ENCODE assay signal across 1 cellular context in genomic region chr16:25556968-25557312, GRCh38.
TF ChIP-seq lines count a peak whose summit lies in the region.
"Not testable (repeated sequence)": the region's sequence is repeated elsewhere in the genome, so short reads cannot be mapped to it uniquely, and the experiment has no call there.

No MANE protein-coding gene starts in this region.

TF ChIP-seq in HepG2, 621 proteins besides CTCF, POLR2A, EP300 and RAD21:
- TF ChIP-seq PAXIP1 (CRISPR knock-in tag; conservative IDR thresholded peaks at IDR 0.05), result peak; percentile 56
- peak; percentile 28; the same call in 1 of the 2 replicates for TF ChIP-seq RARA (CRISPR knock-in tag; IDR thresholded peaks at IDR 0.05)
- not testable (repeated sequence) for TF ChIP-seq SOX6 (IDR thresholded peaks at IDR 0.05); LCORL (IDR thresholded peaks at IDR 0.05); SOX13 (CRISPR knock-in tag; conservative IDR thresholded peaks at IDR 0.05 in 1 of 2, IDR thresholded peaks at IDR 0.05 in 1 of 2)
- TF ChIP-seq SOX6 (CRISPR knock-in tag; IDR thresholded peaks at IDR 0.05), result 0 out of 2 replicates have a peak, but pooled peaks have one; percentile 31
- peak; percentile 75 for TF ChIP-seq HNF4A (CRISPR knock-in tag; IDR thresholded peaks at IDR 0.05)
- peak; percentile 24; the same call in 1 of the 2 replicates for TF ChIP-seq BCL6 (CRISPR knock-in tag; IDR thresholded peaks at IDR 0.05)
- peak; percentile 63; the same call in 1 of the 2 replicates for TF ChIP-seq TCF7 (IDR thresholded peaks at IDR 0.05; ENCODE audit: low read depth)
- peak; percentile 28; the same call in 1 of the 2 replicates for TF ChIP-seq SOX5 (CRISPR knock-in tag; IDR thresholded peaks at IDR 0.05; ENCODE audit: borderline replicate concordance)
- 0 out of 2 replicates have a peak, but pooled peaks have one; percentile 15 for TF ChIP-seq LCORL (CRISPR knock-in tag; IDR thresholded peaks at IDR 0.05)
- TF ChIP-seq RXRB (CRISPR knock-in tag; IDR thresholded peaks at IDR 0.05; ENCODE audit: borderline replicate concordance), result peak; percentile 13; the same call in 1 of the 2 replicates
- 0 out of 2 replicates have a peak, but pooled peaks have one; percentile 22 for TF ChIP-seq SOX13 (IDR thresholded peaks at IDR 0.05)
- peak; percentile 32; the same call in 1 of the 2 replicates for TF ChIP-seq NR2F6 (IDR thresholded peaks at IDR 0.05)
- TF ChIP-seq NR2F6 (CRISPR knock-in tag; IDR thresholded peaks at IDR 0.05), result peak; percentile 13; the same call in 1 of the 2 replicates
- peak; percentile 53 for TF ChIP-seq ARID5B (CRISPR knock-in tag; IDR thresholded peaks at IDR 0.05)
